8 cellular contexts compared by ENCODE assay signal in the genomic region with DNA sequence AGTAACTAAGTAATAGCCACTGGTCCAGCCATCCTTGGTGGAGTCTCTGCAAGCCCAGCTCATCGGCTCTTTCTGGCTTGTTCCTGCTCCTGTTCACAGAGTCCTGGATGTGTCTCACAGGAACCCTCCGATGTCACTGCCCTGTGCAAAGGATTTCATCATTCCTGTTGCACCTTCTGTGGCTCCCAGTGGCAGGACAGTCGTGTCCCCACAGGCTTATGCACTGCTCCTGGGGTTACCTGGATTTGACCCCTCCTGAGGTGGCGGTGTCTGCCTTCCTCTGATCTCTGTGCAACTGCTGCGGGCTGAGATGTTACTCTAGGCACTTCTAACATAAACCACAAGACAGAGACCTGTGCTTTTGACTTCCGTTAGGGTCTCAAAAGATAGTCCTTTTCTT. TPM values are rescaled to one million over a fixed set of nuclear protein-coding genes. Genes with fewer than 3 reads are reported as not detected.
DNase-seq lines count a peak whose midpoint lies in the region; ATAC-seq and TF ChIP-seq lines count a peak whose summit lies in the region.

No MANE protein-coding gene starts in this region.

- ATAC-seq in GM21526 (IDR thresholded peaks at IDR 0.05; ENCODE audit: low FRiP score, unreplicated experiment) (peak; percentile 73), gastroesophageal sphincter (peak; percentile 28)

- WGBS in gastroesophageal sphincter (ENCODE audit: low coverage in 1 of 2), 2 donors = 62 to 76% methylated on average over 4 to 5 of the region's 6 CpGs
- 72 to 83% (median 75%) methylated on average over 5 to 6 of the region's 6 CpGs for WGBS in adrenal gland, 4 donors

- no peak overlapping the region for H2AFZ ChIP-seq in Karpas-422 (ENCODE audit: low read length)

- in situ Hi-C loops in brain microvascular endothelial cell (cut with HindIII; ENCODE audit: low pct_ligation_motif_present, low sequenced_read_pairs) = no loop called here

- no peaks in the 10 kb centered on the region for H3K27me3 ChIP-seq in Karpas-422 (ENCODE audit: low read length)
- no peaks in the 10 kb centered on the region for H3K27me3 ChIP-seq in gastroesophageal sphincter
- no peaks in the 10 kb centered on the region for H3K27me3 ChIP-seq in brain microvascular endothelial cell (replicated peaks)
- no peaks in the 10 kb centered on the region for H3K27me3 ChIP-seq in adrenal gland

- H3K36me3 ChIP-seq in Karpas-422 (ENCODE audit: insufficient read depth, low read length) (0 out of 2 replicates have a peak, but pooled peaks cover 14% of the 10 kb centered on the region), gastroesophageal sphincter (no peaks in the 10 kb centered on the region), brain microvascular endothelial cell (replicated peaks) (no peaks in the 10 kb centered on the region), adrenal gland (replicated peaks in 1 of 2) (no peaks in the 10 kb centered on the region)

- peaks cover 97% of the 10 kb centered on the region for H3K79me2 ChIP-seq in Karpas-422 (ENCODE audit: low read length)

- peaks cover 68% of the 10 kb centered on the region for H3K4me1 ChIP-seq in Karpas-422 (ENCODE audit: low read length)
- no peaks in the 10 kb centered on the region for H3K4me1 ChIP-seq in gastroesophageal sphincter
- H3K4me1 ChIP-seq in adrenal gland (replicated peaks in 1 of 2) = no peaks in the 10 kb centered on the region

- TF ChIP-seq CTCF in GM12864 (IDR thresholded peaks at IDR 0.05; ENCODE audit: low read depth, low read length, missing control alignments) (no peak), gastroesophageal sphincter (IDR thresholded peaks at IDR 0.05) (no peak), brain microvascular endothelial cell (IDR thresholded peaks at IDR 0.05; ENCODE audit: low read depth, low read length, missing control alignments) (no peak), adrenal gland (IDR thresholded peaks at IDR 0.05) (no peak)

- DNase-seq in GM12864 (ENCODE audit: low read depth) (no peak), Karpas-422 (no peak), HCEC 1CT (no peak), brain microvascular endothelial cell (no peak), GM19238 (ENCODE audit: insufficient read length, low spot score) (no peak), adrenal gland (no peak)

- H3K9ac ChIP-seq in Karpas-422 (ENCODE audit: low read length) = no peak overlapping the region; the same call in 1 of the 2 replicates

- H3K27ac ChIP-seq in Karpas-422 (ENCODE audit: low read length) (peak overlapping the region; percentile 69), gastroesophageal sphincter (no peak overlapping the region), brain microvascular endothelial cell (no peak overlapping the region), adrenal gland (no peak overlapping the region)

- peak overlapping the region; percentile 11; the same call in 1 of the 2 replicates for H3K4me3 ChIP-seq in GM12864 (ENCODE audit: low read depth, low read length)
- H3K4me3 ChIP-seq in Karpas-422 (ENCODE audit: low read length) = no peak overlapping the region
- H3K4me3 ChIP-seq in gastroesophageal sphincter = no peak overlapping the region
- H3K4me3 ChIP-seq in brain microvascular endothelial cell (ENCODE audit: low read depth, low read length) = no peak overlapping the region
- H3K4me3 ChIP-seq in adrenal gland = no peak overlapping the region

- TF ChIP-seq POLR2A in gastroesophageal sphincter (IDR thresholded peaks at IDR 0.05) (no peak), adrenal gland (IDR thresholded peaks at IDR 0.05) (no peak)

- H3K4me2 ChIP-seq in Karpas-422 (ENCODE audit: low read depth, low read length, poor library complexity, severe bottlenecking) = no peak overlapping the region

- no peaks in the 10 kb centered on the region for H3K9me2 ChIP-seq in Karpas-422 (replicated peaks; ENCODE audit: insufficient read depth, low read length)

- no peak for TF ChIP-seq EP300 in gastroesophageal sphincter (IDR thresholded peaks at IDR 0.05)

- intact Hi-C loops in adrenal gland (cut with DNase I) = no loop called here

- no peaks in the 10 kb centered on the region for H3K9me3 ChIP-seq in Karpas-422 (ENCODE audit: low read length)
- no peaks in the 10 kb centered on the region for H3K9me3 ChIP-seq in gastroesophageal sphincter
- H3K9me3 ChIP-seq in adrenal gland (replicated peaks in 1 of 3) = no peaks in the 10 kb centered on the region

- no peaks in the 10 kb centered on the region for H4K20me1 ChIP-seq in Karpas-422 (ENCODE audit: insufficient read depth, low read depth, low read length)

RNA-seq across cellular contexts. Expression of gene APBB1IP, which starts 30.6 kb away (rescaled TPM):
- total RNA-seq in Karpas-422 (2014; rRNA removed; shearing (Covaris generic); ENCODE audit: low replicate concordance) = 22.7 and 34.7 TPM in 2 replicates
- total RNA-seq in gastroesophageal sphincter = 1 to 10 TPM; 2.3 to 6.9 (median 4.9) TPM
- 10 to 100 TPM in 4 of 8 donors, 1 to 10 TPM in 3, under 1 TPM in 1; 0.60 to 16.1 (median 9.9) TPM for total RNA-seq in adrenal gland
- polyA plus RNA-seq in adrenal gland = 1 to 10 TPM; 3.6 to 5.5 (median 4.8) TPM
